Comparison of ENCODE assay signal across 8 cellular contexts in genomic region chr1:179081696-179082307, GRCh38. TPM values are rescaled to one million over a fixed set of nuclear protein-coding genes. Genes with fewer than 3 reads are reported as not detected.
DNase-seq lines count a peak whose midpoint lies in the region; ATAC-seq lines count a peak whose summit lies in the region.

Gene TOR3A, plus strand, starts transcription at chr1:179082070. Its CDS starts 59 bp downstream, at chr1:179082129.

- peak within 1 kb of the TSS; percentile 96 for H3K27ac Mint-ChIP-seq in activated CD8-positive, alpha-beta memory T cell treated with anti-CD3 and anti-CD28 coated beads, Interleukin-2, amount 10 ng/mL, durations not matched to agents 7 days and 5 days

- CTCF ChIA-PET in activated CD8-positive, alpha-beta memory T cell treated with anti-CD3 and anti-CD28 coated beads, Interleukin-2, amount 10 ng/mL, durations not matched to agents 7 days and 5 days (lab: Charles Lee) = interaction anchor here (1.3 to 6.1 kb wide), 4 partner anchors 37 to 287 kb away, joined by 3 to 52 read pairs (median 17); partner anchors contain the start of genes AXDND1 and SOAT1

- no peaks in the 10 kb centered on the region for H3K27me3 Mint-ChIP-seq in activated CD8-positive, alpha-beta memory T cell treated with anti-CD3 and anti-CD28 coated beads, Interleukin-2, amount 10 ng/mL, durations not matched to agents 7 days and 5 days

- no peaks in the 10 kb centered on the region for H3K9me3 Mint-ChIP-seq in activated CD8-positive, alpha-beta memory T cell treated with anti-CD3 and anti-CD28 coated beads, Interleukin-2, amount 10 ng/mL, durations not matched to agents 7 days and 5 days (ENCODE audit: low read depth)

- peak within 1 kb of the TSS; percentile 99 for H3K4me3 Mint-ChIP-seq in activated CD8-positive, alpha-beta memory T cell treated with anti-CD3 and anti-CD28 coated beads, Interleukin-2, amount 10 ng/mL, durations not matched to agents 7 days and 5 days

- DNase-seq in CMK (ENCODE audit: low read depth) = peak; percentile 79
- peak; percentile 92 for DNase-seq in HPDE6-E6E7 (ENCODE audit: extremely low spot score)
- DNase-seq in NOMO-1 (lab: John Stamatoyannopoulos, UW; ENCODE audit: unreplicated experiment in 2 of 2) = peak; percentile 74 to 84
- peak; percentile 93 for DNase-seq in activated CD8-positive, alpha-beta memory T cell treated with anti-CD3 and anti-CD28 coated beads, Interleukin-2, amount 10 ng/mL, durations not matched to agents 7 days and 5 days
- peak; percentile 94 for DNase-seq in mesenteric fat pad (ENCODE audit: low spot score)
- DNase-seq in stimulated activated CD8-positive, alpha-beta memory T cell treated with anti-CD3 and anti-CD28 coated beads, Interleukin-15, amount 100 ng/mL, for 1 hour (ENCODE audit: low read depth) = peak; percentile 52

- peaks cover 34% of the 10 kb centered on the region for H3K4me1 Mint-ChIP-seq in activated CD8-positive, alpha-beta memory T cell treated with anti-CD3 and anti-CD28 coated beads, Interleukin-2, amount 10 ng/mL, durations not matched to agents 7 days and 5 days

- in situ Hi-C loops in endometrial microvascular endothelial cells (cut with HindIII; ENCODE audit: inconsistent ontology term, low pct_unique_long_range_greater_than_20kb, low sequenced_read_pairs) = no loop called here

- ATAC-seq in GM19467 (IDR thresholded peaks at IDR 0.05; ENCODE audit: unreplicated experiment) = peak; percentile 89
- ATAC-seq in activated CD8-positive, alpha-beta memory T cell treated with anti-CD3 and anti-CD28 coated beads, Interleukin-2, amount 10 ng/mL, durations not matched to agents 7 days and 5 days = peak; percentile 88

- H3K36me3 Mint-ChIP-seq in activated CD8-positive, alpha-beta memory T cell treated with anti-CD3 and anti-CD28 coated beads, Interleukin-2, amount 10 ng/mL, durations not matched to agents 7 days and 5 days = peaks cover 11% of the 10 kb centered on the region

RNA-seq across cellular contexts. Expression of gene TOR3A, which starts in this region (rescaled TPM):
- 10 to 100 TPM; 52.4 to 56.1 TPM for total RNA-seq in activated CD8-positive, alpha-beta memory T cell treated with anti-CD3 and anti-CD28 coated beads, Interleukin-2, amount 10 ng/mL, durations not matched to agents 7 days and 5 days
- 47.0 TPM for total RNA-seq in endometrial microvascular endothelial cells (ENCODE audit: inconsistent ontology term)
- total RNA-seq in mesenteric fat pad = 22.3 TPM

Comparison
In these comparisons a context has a peak if more than half of its experiments do, and no peak if none do; other contexts are left out.
1. Peak in every context shown above with its lines: DNase-seq and ATAC-seq.